30 cellular contexts compared by ENCODE assay signal in the genomic region with DNA sequence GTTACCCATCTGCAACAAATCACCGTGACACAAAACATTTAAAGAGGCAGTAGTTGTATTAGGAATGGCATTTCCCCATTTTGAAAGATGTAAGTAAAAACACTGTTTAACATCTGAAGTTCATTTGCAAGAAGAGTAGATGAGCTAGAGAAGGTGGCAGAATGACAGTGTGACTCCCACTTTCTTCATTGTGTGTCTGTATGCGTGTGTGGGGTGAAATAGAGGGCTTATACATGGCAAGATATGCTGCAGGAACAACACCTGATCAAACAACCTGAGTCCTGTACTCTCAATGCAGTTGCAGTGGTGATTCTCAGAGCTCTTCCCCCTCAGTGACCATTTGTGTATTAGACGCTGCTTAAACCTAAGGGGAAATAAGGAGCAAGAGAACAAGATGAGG.
"Had no signal": no experiment of that assay in that cellular context is flagged by ENCODE, and none has a peak within 500 bp of the region (broad histone marks: within the 10 kb centered on the region; RNA-seq: fewer than 3 reads in every experiment).

No MANE protein-coding gene starts in this region.

- H3K9me3 ChIP-seq: SJCRH30 had no signal

- ATAC-seq: Panc1, Right ventricle myocardium inferior, SK-N-SH treated with all-trans-retinoic acid at 6 μM for 48 hours had no signal

- H3K27me3 ChIP-seq: SJCRH30 had no signal

- H3K27ac ChIP-seq: KMS-11, PC-9, RWPE1, SJCRH30, SK-N-MC had no signal

- H3K4me3 ChIP-seq: PC-9, SJCRH30, SK-N-MC had no signal

- H3K4me1 ChIP-seq: SJCRH30 had no signal

- DNase-seq: Karpas-422, MM.1S, MV-4-11, NCI-H1092, NCI-H1105, NCI-H1417 treated with DMSO at 0.1 percent for 48 hours, NCI-H1436 treated with DMSO at 0.1 percent for 48 hours, NCI-H1694 treated with DMSO at 0.1 percent for 48 hours, NCI-H187 treated with DMSO at 0.1 percent for 48 hours, NCI-H2029, NCI-H2081, NCI-H2171 treated with DMSO at 0.1 percent for 48 hours, NCI-H2227 treated with DMSO at 0.1 percent for 48 hours, NCI-H345, NCI-H446, NCI-H510A treated with DMSO at 0.1 percent for 48 hours, NCI-H524 treated with DMSO at 0.1 percent for 48 hours, NCI-H526 treated with DMSO at 0.1 percent for 48 hours, NCI-H774, PC-9, SHP77, SIG-M5, SJCRH30 had no signal

- H3K36me3 ChIP-seq: SJCRH30 had no signal

- H3K9ac ChIP-seq: KMS-11 had no signal

- FAIRE-seq: RCC 7860 had no signal
